Comparison of ENCODE assay signal across 8 cellular contexts in genomic region chr9:16030513-16031185, GRCh38.
A peak's percentile ranks its signal among the peaks of the same experiment; 100 is the strongest.
DNase-seq lines count a peak whose midpoint lies in the region; ATAC-seq, FAIRE-seq and TF ChIP-seq lines count a peak whose summit lies in the region.

No MANE protein-coding gene starts in this region.

- no peak overlapping the region for H2AK5ac ChIP-seq in H9 (ENCODE audit: insufficient read length, low read length)

- WGBS in H9 (ENCODE audit: extremely low coverage, insufficient read length, low lambda C conversion rate), result no CpG with 5 or more reads among the region's 8 CpGs

- H2BK12ac ChIP-seq in H9 (ENCODE audit: insufficient read length, low read depth, low read length), result no peak overlapping the region

- peak; percentile 36 for ATAC-seq in activated CD8-positive, alpha-beta memory T cell treated with anti-CD3 and anti-CD28 coated beads, Interleukin-2, amount 10 ng/mL, durations not matched to agents 7 days and 5 days
- ATAC-seq in HG02852 (IDR thresholded peaks at IDR 0.05; ENCODE audit: unreplicated experiment), result peak; percentile 99

- no peak overlapping the region for H4K5ac ChIP-seq in H9 (ENCODE audit: insufficient read length, low read depth, low read length)

- no peaks in the 10 kb centered on the region for H3K9me3 ChIP-seq in H9 (ENCODE audit: control insufficient read depth, low read depth, low read length)

- no peaks in the 10 kb centered on the region for H3K23me2 ChIP-seq in H9 (ENCODE audit: insufficient read length, low read depth, low read length, poor library complexity, severe bottlenecking)

- H3K4me3 Mint-ChIP-seq in activated CD8-positive, alpha-beta memory T cell treated with anti-CD3 and anti-CD28 coated beads, Interleukin-2, amount 10 ng/mL, durations not matched to agents 7 days and 5 days, result no peak overlapping the region
- H3K4me3 Mint-ChIP-seq in H9, result no peak overlapping the region

- no peaks in the 10 kb centered on the region for H3K9me3 Mint-ChIP-seq in activated CD8-positive, alpha-beta memory T cell treated with anti-CD3 and anti-CD28 coated beads, Interleukin-2, amount 10 ng/mL, durations not matched to agents 7 days and 5 days (ENCODE audit: low read depth)
- no peaks in the 10 kb centered on the region; a peak in 1 of 5 replicates for H3K9me3 Mint-ChIP-seq in H9

- H3K79me1 ChIP-seq in H9 (ENCODE audit: insufficient read depth, low read depth, low read length, poor library complexity, severe bottlenecking), result no peaks in the 10 kb centered on the region

- H3K9ac ChIP-seq in H9 (ENCODE audit: extremely low read depth, insufficient read length, low read length), result no peak overlapping the region

- CTCF ChIA-PET in activated CD8-positive, alpha-beta memory T cell treated with anti-CD3 and anti-CD28 coated beads, Interleukin-2, amount 10 ng/mL, durations not matched to agents 7 days and 5 days (lab: Charles Lee), result no interaction called here

- no peak overlapping the region for H2BK15ac ChIP-seq in H9 (ENCODE audit: low read depth, low read length)

- H2BK20ac ChIP-seq in H9 (ENCODE audit: low read depth, low read length, poor library complexity, severe bottlenecking), result no peak overlapping the region

- H4K91ac ChIP-seq in H9 (ENCODE audit: insufficient read length, low read depth, low read length), result no peak overlapping the region

- H3K27ac ChIP-seq in H9 (ENCODE audit: insufficient read length, low read depth, low read length), result no peak overlapping the region

- H3K4me1 Mint-ChIP-seq in activated CD8-positive, alpha-beta memory T cell treated with anti-CD3 and anti-CD28 coated beads, Interleukin-2, amount 10 ng/mL, durations not matched to agents 7 days and 5 days, result peaks cover 5% of the 10 kb centered on the region
- H3K4me1 Mint-ChIP-seq in H9, result peaks cover 0 to 4% of the 10 kb centered on the region in 2 experiments; a peak in 1 of 4 replicates

- no peak overlapping the region for H3K23ac ChIP-seq in H9 (ENCODE audit: insufficient read length, low read depth, low read length)

- no peak overlapping the region for H3K27ac Mint-ChIP-seq in activated CD8-positive, alpha-beta memory T cell treated with anti-CD3 and anti-CD28 coated beads, Interleukin-2, amount 10 ng/mL, durations not matched to agents 7 days and 5 days
- peak overlapping the region in 1 of 3 experiments; percentile 75; a peak in 2 of 7 replicates for H3K27ac Mint-ChIP-seq in H9

- no peaks in the 10 kb centered on the region for H4K20me1 ChIP-seq in H9 (ENCODE audit: control insufficient read depth, insufficient read depth, insufficient read length)

- no peaks in the 10 kb centered on the region for H3K27me3 ChIP-seq in H9 (ENCODE audit: insufficient read depth, low read length)

- H3K4me1 ChIP-seq in H9 (ENCODE audit: insufficient read depth, low read length), result no peaks in the 10 kb centered on the region

- no peak overlapping the region for H3K56ac ChIP-seq in H9 (ENCODE audit: insufficient read length, low read depth, low read length)

- H2BK120ac ChIP-seq in H9 (ENCODE audit: low read depth, low read length, poor library complexity, severe bottlenecking), result no peak overlapping the region

- no peaks in the 10 kb centered on the region for H3K36me3 Mint-ChIP-seq in activated CD8-positive, alpha-beta memory T cell treated with anti-CD3 and anti-CD28 coated beads, Interleukin-2, amount 10 ng/mL, durations not matched to agents 7 days and 5 days
- no peaks in the 10 kb centered on the region for H3K36me3 Mint-ChIP-seq in H9 (ENCODE audit: insufficient read depth in 1 of 3, low read depth in 3 of 3)

- H3K18ac ChIP-seq in H9 (ENCODE audit: insufficient read length, low read depth, low read length), result no peak overlapping the region

- H3T11ph ChIP-seq in H9 (ENCODE audit: low read length), result no peak overlapping the region

- no peak overlapping the region for H2AFZ ChIP-seq in H9 (ENCODE audit: low read length)

- peaks cover 3% of the 10 kb centered on the region for H3K27me3 Mint-ChIP-seq in activated CD8-positive, alpha-beta memory T cell treated with anti-CD3 and anti-CD28 coated beads, Interleukin-2, amount 10 ng/mL, durations not matched to agents 7 days and 5 days
- no peaks in the 10 kb centered on the region for H3K27me3 Mint-ChIP-seq in H9 (ENCODE audit: low read depth)

- no peak overlapping the region for H3K4me2 ChIP-seq in H9 (ENCODE audit: insufficient read depth, insufficient read length, low read length)

- no peaks in the 10 kb centered on the region for H3K79me2 ChIP-seq in H9 (ENCODE audit: insufficient read depth, low read length)

- no peak overlapping the region for H4K8ac ChIP-seq in H9 (replicated peaks; ENCODE audit: insufficient read length, low read depth, low read length)

- TF ChIP-seq CTCF in H9 (conservative IDR thresholded peaks at IDR 0.05), result no peak

- no peak overlapping the region for H3K14ac ChIP-seq in H9 (ENCODE audit: insufficient read depth, low read length)

- H2BK5ac ChIP-seq in H9 (ENCODE audit: insufficient read length, low read length), result no peak overlapping the region

- FAIRE-seq in RCC 7860 (lab: Jason Lieb, UNC), result peak; percentile 97

- H3K4ac ChIP-seq in H9 (ENCODE audit: low read depth, low read length), result no peak overlapping the region

- peak; percentile 57 for DNase-seq in activated CD8-positive, alpha-beta memory T cell treated with anti-CD3 and anti-CD28 coated beads, Interleukin-2, amount 10 ng/mL, durations not matched to agents 7 days and 5 days
- DNase-seq in activated CD8-positive, alpha-beta memory T cell treated with anti-CD3 and anti-CD28 coated beads, Interleukin-2, amount 50 U/mL, for 4 hours, result no peak
- DNase-seq in RCC 7860 (ENCODE audit: low spot score) (peak; percentile 95), foreskin melanocyte (peak; percentile 69), NCI-H510A (lab: John Stamatoyannopoulos, UW) (no peak), NCI-H1930 (lab: John Stamatoyannopoulos, UW) (no peak), H9 (no peak)

Comparison
In these comparisons a context has a peak if more than half of its experiments do, and no peak if none do; other contexts are left out.
1. DNase-seq: peak in activated CD8-positive, alpha-beta memory T cell treated with anti-CD3 and anti-CD28 coated beads, Interleukin-2, amount 10 ng/mL, durations not matched to agents 7 days and 5 days (single experiment), RCC 7860 (single experiment) and foreskin melanocyte (single experiment); none in activated CD8-positive, alpha-beta memory T cell treated with anti-CD3 and anti-CD28 coated beads, Interleukin-2, amount 50 U/mL, for 4 hours (single experiment), NCI-H510A (single experiment), NCI-H1930 (0 of 2) and H9 (single experiment).